In the genomic region with DNA sequence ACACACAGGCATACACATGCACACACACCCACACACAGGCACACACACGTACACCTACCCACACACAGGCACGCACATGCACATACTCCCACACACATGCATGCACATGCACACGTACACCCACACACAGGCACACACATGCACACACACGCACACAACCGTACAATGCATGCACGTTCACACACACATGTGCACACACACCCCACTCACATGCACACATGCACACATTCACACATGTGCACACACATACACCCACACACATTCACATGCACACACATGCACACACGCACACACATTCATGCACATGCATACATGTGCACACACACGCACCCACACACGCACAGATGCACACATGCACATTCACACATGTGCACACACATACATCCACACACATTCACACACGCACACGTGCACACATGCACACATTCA, we compare ENCODE assay signal across 1 cellular context.
TF ChIP-seq lines count a peak whose summit lies in the region.

No MANE protein-coding gene starts in this region.

TF ChIP-seq in HepG2, 621 proteins besides CTCF, POLR2A, EP300 and RAD21:
- TF ChIP-seq, protein P1, sequence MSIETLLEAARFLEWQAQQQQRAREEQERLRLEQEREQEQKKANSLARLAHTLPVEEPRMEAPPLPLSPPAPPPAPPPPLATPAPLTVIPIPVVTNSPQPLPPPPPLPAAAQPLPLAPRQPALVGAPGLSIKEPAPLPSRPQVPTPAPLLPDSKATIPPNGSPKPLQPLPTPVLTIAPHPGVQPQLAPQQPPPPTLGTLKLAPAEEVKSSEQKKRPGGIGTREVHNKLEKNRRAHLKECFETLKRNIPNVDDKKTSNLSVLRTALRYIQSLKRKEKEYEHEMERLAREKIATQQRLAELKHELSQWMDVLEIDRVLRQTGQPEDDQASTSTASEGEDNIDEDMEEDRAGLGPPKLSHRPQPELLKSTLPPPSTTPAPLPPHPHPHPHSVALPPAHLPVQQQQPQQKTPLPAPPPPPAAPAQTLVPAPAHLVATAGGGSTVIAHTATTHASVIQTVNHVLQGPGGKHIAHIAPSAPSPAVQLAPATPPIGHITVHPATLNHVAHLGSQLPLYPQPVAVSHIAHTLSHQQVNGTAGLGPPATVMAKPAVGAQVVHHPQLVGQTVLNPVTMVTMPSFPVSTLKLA (IDR thresholded peaks at IDR 0.05) = peak; percentile 100
- TF ChIP-seq, protein P2, sequence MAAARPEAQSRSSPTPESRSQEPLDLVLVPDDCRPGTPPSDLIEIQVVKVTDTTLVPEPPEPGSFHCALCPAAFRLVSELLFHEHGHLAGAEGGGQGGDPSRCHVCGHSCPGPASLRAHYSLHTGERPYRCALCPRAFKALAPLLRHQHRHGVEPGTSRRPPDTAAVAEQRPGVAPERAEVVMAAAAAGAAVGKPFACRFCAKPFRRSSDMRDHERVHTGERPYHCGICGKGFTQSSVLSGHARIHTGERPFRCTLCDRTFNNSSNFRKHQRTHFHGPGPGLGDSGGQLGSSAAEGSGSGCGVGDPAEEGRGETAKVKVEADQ (CRISPR knock-in tag; IDR thresholded peaks at IDR 0.05; ENCODE audit: borderline replicate concordance) = no peak
